10 cellular contexts compared by ENCODE assay signal in genomic region chr5:91272858-91273257, GRCh38.
A peak's percentile ranks its signal among the peaks of the same experiment; 100 is the strongest.
DNase-seq lines count a peak whose midpoint lies in the region; ATAC-seq and TF ChIP-seq lines count a peak whose summit lies in the region.
"Had no signal": no experiment of that assay in that cellular context is flagged by ENCODE, and none has a peak within 500 bp of the region (broad histone marks: within the 10 kb centered on the region; RNA-seq: fewer than 3 reads in every experiment).

No MANE protein-coding gene starts in this region.

- DNase-seq in AG10803 (ENCODE audit: low read depth) (peak; percentile 52), GM19238 (ENCODE audit: insufficient read length, low spot score) (peak; percentile 31), RPMI8226 (peak; percentile 69), vagina (ENCODE audit: extremely low spot score in 2 of 2) (no peak), upper lobe of right lung (no peak), left lobe of liver (ENCODE audit: low spot score) (no peak), gastrocnemius medialis (no peak)
- DNase-seq: NCI-H774 had no signal

- ATAC-seq in HG02981 (IDR thresholded peaks at IDR 0.05; ENCODE audit: unreplicated experiment): peak; percentile 93
- no peak for ATAC-seq in upper lobe of right lung
- ATAC-seq in left lobe of liver: no peak
- ATAC-seq in gastrocnemius medialis: no peak

- H3K27ac ChIP-seq in vagina (no peak overlapping the region), upper lobe of right lung (no peak overlapping the region), gastrocnemius medialis (no peak overlapping the region)

- H3K4me1 ChIP-seq in vagina: no peaks in the 10 kb centered on the region
- no peaks in the 10 kb centered on the region for H3K4me1 ChIP-seq in upper lobe of right lung
- no peaks in the 10 kb centered on the region for H3K4me1 ChIP-seq in gastrocnemius medialis

- H3K27me3 ChIP-seq in vagina: no peaks in the 10 kb centered on the region
- no peaks in the 10 kb centered on the region for H3K27me3 ChIP-seq in upper lobe of right lung
- no peaks in the 10 kb centered on the region for H3K27me3 ChIP-seq in gastrocnemius medialis

- intact Hi-C loops in vagina (cut with DNase I) (no loop called here), upper lobe of right lung (cut with DNase I) (no loop called here), gastrocnemius medialis (cut with DNase I; ENCODE audit: low total_unique reads) (no loop called here)

- TF ChIP-seq CTCF in AG10803 (conservative IDR thresholded peaks at IDR 0.05; ENCODE audit: low read length) (no peak), vagina (IDR thresholded peaks at IDR 0.05) (no peak), upper lobe of right lung (IDR thresholded peaks at IDR 0.05) (no peak), gastrocnemius medialis (IDR thresholded peaks at IDR 0.05 in 4 of 5, conservative IDR thresholded peaks at IDR 0.05 in 1 of 5) (no peak)

- TF ChIP-seq POLR2A in vagina (IDR thresholded peaks at IDR 0.05): no peak
- no peak for TF ChIP-seq POLR2A in gastrocnemius medialis (IDR thresholded peaks at IDR 0.05)

- no peaks in the 10 kb centered on the region for H3K36me3 ChIP-seq in vagina
- no peaks in the 10 kb centered on the region for H3K36me3 ChIP-seq in upper lobe of right lung
- no peaks in the 10 kb centered on the region for H3K36me3 ChIP-seq in gastrocnemius medialis

- H3K4me3 ChIP-seq in AG10803 (ENCODE audit: low read length) (no peak overlapping the region), vagina (no peak overlapping the region), upper lobe of right lung (no peak overlapping the region), gastrocnemius medialis (no peak overlapping the region)
- H3K4me3 ChIP-seq: lung had no signal

- H3K9me3 ChIP-seq in vagina (no peaks in the 10 kb centered on the region), upper lobe of right lung (no peaks in the 10 kb centered on the region), gastrocnemius medialis (no peaks in the 10 kb centered on the region)

- in situ Hi-C loops in gastrocnemius medialis (cut with MboI; ENCODE audit: low sequenced_read_pairs in 4 of 4): no loop called here

Comparison
In these comparisons a context has a peak if more than half of its experiments do, and no peak if none do; other contexts are left out.
1. DNase-seq: peak in AG10803 (single experiment), GM19238 (single experiment) and RPMI8226 (single experiment); none in vagina (0 of 2), upper lobe of right lung (single experiment), left lobe of liver (single experiment) and gastrocnemius medialis (0 of 2).